Comparison of ENCODE assay signal across 15 cellular contexts in the genomic region with DNA sequence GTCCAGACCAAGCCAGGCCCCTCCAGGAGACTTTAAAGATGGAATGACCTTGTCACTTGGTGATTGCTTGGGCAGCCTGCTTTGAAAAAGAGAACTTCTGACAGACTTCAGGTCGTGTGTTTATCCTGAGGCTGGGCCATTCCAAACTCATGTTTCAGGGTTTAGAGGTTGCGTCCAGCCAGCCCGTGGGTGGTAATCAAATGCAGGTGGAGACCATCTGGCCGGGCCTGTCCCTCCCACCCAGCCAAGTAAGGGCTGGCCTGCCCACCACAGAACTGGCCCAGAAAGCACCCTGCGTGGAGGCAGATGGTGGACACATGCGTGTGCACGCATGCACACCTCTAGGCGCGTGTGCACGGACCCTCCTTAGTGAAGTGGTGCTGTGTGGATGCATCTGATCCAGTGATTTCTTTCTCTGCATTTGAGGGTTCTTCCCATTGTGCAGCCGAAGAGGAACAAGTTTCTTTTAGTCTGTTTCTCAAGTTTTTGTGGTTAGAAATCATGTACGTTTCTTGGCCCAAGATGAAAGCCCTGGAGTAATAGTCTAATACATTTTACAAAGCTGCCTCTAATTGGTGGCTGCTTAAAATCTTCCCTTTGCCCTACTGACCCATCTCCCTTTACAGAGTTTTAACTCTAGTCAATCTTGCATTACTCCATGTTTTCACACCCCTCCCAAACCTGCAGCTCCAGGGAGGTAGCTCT. TPM values are rescaled to one million over a fixed set of nuclear protein-coding genes. Genes with fewer than 3 reads are reported as not detected.
A peak's percentile ranks its signal among the peaks of the same experiment; 100 is the strongest.
DNase-seq lines count a peak whose midpoint lies in the region; ATAC-seq and TF ChIP-seq lines count a peak whose summit lies in the region.
"Had no signal": no experiment of that assay in that cellular context is flagged by ENCODE, and none has a peak within 500 bp of the region (broad histone marks: within the 10 kb centered on the region; RNA-seq: fewer than 3 reads in every experiment).

No MANE protein-coding gene starts in this region.

- H3K23ac ChIP-seq in IMR-90 (ENCODE audit: low read depth, low read length) = no peak overlapping the region

- peaks cover 23 to 48% of the 10 kb centered on the region in 2 experiments; a peak in 3 of 4 replicates for H3K79me1 ChIP-seq in IMR-90 (ENCODE audit: low read depth in 1 of 2, low read length in 2 of 2)

- TF ChIP-seq CTCF in CD14-positive monocyte (IDR thresholded peaks at IDR 0.05) (no peak), IMR-90 (conservative IDR thresholded peaks at IDR 0.05; ENCODE audit: low read depth, low read length) (no peak), nephron (IDR thresholded peaks at IDR 0.05; ENCODE audit: unreplicated experiment in 3 of 3) (no peak), spleen (IDR thresholded peaks at IDR 0.05 in 8 of 11, conservative IDR thresholded peaks at IDR 0.05 in 3 of 11) (no peak)

- no peak overlapping the region for H2BK120ac ChIP-seq in IMR-90 (ENCODE audit: low read depth, low read length)

- CTCF ChIA-PET in IMR-90 (lab: Yijun Ruan, JAX) = no interaction called here

- no peaks in the 10 kb centered on the region for H3K27me3 ChIP-seq in IMR-90 (ENCODE audit: control insufficient read depth, insufficient read depth, low read length)
- no peaks in the 10 kb centered on the region for H3K27me3 ChIP-seq in spleen (replicated peaks in 1 of 7)

- 85% methylated on average over 4 of the region's 12 CpGs; no CpG with 5 or more reads in 1 of the 2 experiments for WGBS in IMR-90 (ENCODE audit: extremely low coverage in 2 of 2, insufficient read length in 1 of 2), 2 experiments
- 67 to 74% (median 68%) methylated on average over 12 of the region's 12 CpGs for WGBS in spleen, 5 donors

- H3K4me3 ChIP-seq in IMR-90 (ENCODE audit: insufficient read depth, low read depth, low read length) (no peak overlapping the region), spleen (no peak overlapping the region)

- H2BK20ac ChIP-seq in IMR-90 (ENCODE audit: low read depth, low read length) = no peak overlapping the region

- peaks cover 19% of the 10 kb centered on the region for H3K4me1 ChIP-seq in IMR-90 (ENCODE audit: control insufficient read depth, insufficient read depth, low read length)
- H3K4me1 ChIP-seq in spleen = peaks cover 0 to 24% (median 19%) of the 10 kb centered on the region in 6 donors

- H3K14ac ChIP-seq in IMR-90 (replicated peaks; ENCODE audit: low read depth, low read length) = no peak overlapping the region

- intact Hi-C loops in CD14-positive monocyte (cut with micrococcal nuclease) = no loop called here
- intact Hi-C loops in IMR-90 (cut with micrococcal nuclease) = no loop called here
- intact Hi-C loops in spleen (cut with DNase I; ENCODE audit: low total_unique reads) = no loop called here

- peak overlapping the region; percentile 11 for H2AK9ac ChIP-seq in IMR-90 (replicated peaks; ENCODE audit: low read depth, low read length, poor library complexity)

- peaks cover 15% of the 10 kb centered on the region for H4K20me1 ChIP-seq in IMR-90 (ENCODE audit: insufficient read depth, low read length)

- H3K4me1 Mint-ChIP-seq in CD14-positive monocyte (peaks cover 36% of the 10 kb centered on the region), nephron (peaks cover 18% of the 10 kb centered on the region)

- peak overlapping the region; percentile 78 for H3K4me2 ChIP-seq in IMR-90 (ENCODE audit: low read depth, low read length)

- H3K4ac ChIP-seq in IMR-90 (ENCODE audit: low read depth, low read length) = no peak overlapping the region; the same call in 1 of the 2 replicates

- H3K9me3 Mint-ChIP-seq in CD14-positive monocyte (peaks cover 0 to 2% (median 0%) of the 10 kb centered on the region in 7 donors), nephron (no peaks in the 10 kb centered on the region)
- H3K9me3 Mint-ChIP-seq: activated naive CD8-positive, alpha-beta T cell treated with anti-CD3 and anti-CD28 coated beads, Interleukin-2, amount 50 U/mL, for 24 hours; immature natural killer cell; stimulated activated naive CD8-positive, alpha-beta T cell treated with anti-CD3 and anti-CD28 coated beads, Interleukin-15, amount 100 ng/mL, for 72 hours had no signal

- peaks cover 16% of the 10 kb centered on the region for H3K9me1 ChIP-seq in IMR-90 (ENCODE audit: insufficient read depth, low read length)

- ATAC-seq in IMR-90 (ENCODE audit: low read depth) (peak; percentile 82), GM19351 (IDR thresholded peaks at IDR 0.05; ENCODE audit: unreplicated experiment) (no peak), GM19455 (IDR thresholded peaks at IDR 0.05; ENCODE audit: unreplicated experiment) (no peak), HG03442 (IDR thresholded peaks at IDR 0.05; ENCODE audit: unreplicated experiment) (no peak)
- ATAC-seq: activated naive CD8-positive, alpha-beta T cell treated with anti-CD3 and anti-CD28 coated beads, Interleukin-2, amount 50 U/mL, for 24 hours; stimulated activated naive CD8-positive, alpha-beta T cell treated with anti-CD3 and anti-CD28 coated beads, Interleukin-15, amount 100 ng/mL, for 72 hours had no signal

- H2BK15ac ChIP-seq in IMR-90 (ENCODE audit: low read depth, low read length) = no peak overlapping the region

- H3K4me3 Mint-ChIP-seq in CD14-positive monocyte (peak overlapping the region in 1 of 2 donors; percentile 64), nephron (peak overlapping the region in 1 of 3 experiments; percentile 24)
- H3K4me3 Mint-ChIP-seq: activated naive CD8-positive, alpha-beta T cell treated with anti-CD3 and anti-CD28 coated beads, Interleukin-2, amount 50 U/mL, for 24 hours; immature natural killer cell; stimulated activated naive CD8-positive, alpha-beta T cell treated with anti-CD3 and anti-CD28 coated beads, Interleukin-15, amount 100 ng/mL, for 72 hours had no signal

- H3K36me3 Mint-ChIP-seq in CD14-positive monocyte (peaks cover 30 to 38% of the 10 kb centered on the region in 2 donors), nephron (ENCODE audit: low read depth) (peaks cover 36% of the 10 kb centered on the region)

- H3K9ac ChIP-seq in IMR-90 (ENCODE audit: low read depth, low read length) = no peak overlapping the region

- H3K27ac Mint-ChIP-seq in CD14-positive monocyte = peak overlapping the region; percentile 3 to 58 (median 50)
- peak overlapping the region; percentile 71 to 77 (median 74) for H3K27ac Mint-ChIP-seq in nephron
- H3K27ac Mint-ChIP-seq: activated naive CD8-positive, alpha-beta T cell treated with anti-CD3 and anti-CD28 coated beads, Interleukin-2, amount 50 U/mL, for 24 hours; immature natural killer cell had no signal

- H3K27me3 Mint-ChIP-seq in CD14-positive monocyte (ENCODE audit: low read depth in 3 of 3) (peaks cover 0 to 2% (median 0%) of the 10 kb centered on the region in 3 donors), nephron (ENCODE audit: low read depth) (no peaks in the 10 kb centered on the region)
- H3K27me3 Mint-ChIP-seq: activated naive CD8-positive, alpha-beta T cell treated with anti-CD3 and anti-CD28 coated beads, Interleukin-2, amount 50 U/mL, for 24 hours; stimulated activated naive CD8-positive, alpha-beta T cell treated with anti-CD3 and anti-CD28 coated beads, Interleukin-15, amount 100 ng/mL, for 72 hours had no signal

- H3K18ac ChIP-seq in IMR-90 (ENCODE audit: low read depth, low read length) = peak overlapping the region; percentile 12; the same call in 1 of the 2 replicates

- no peak overlapping the region for H3K56ac ChIP-seq in IMR-90 (ENCODE audit: extremely low read depth, insufficient read depth, low read length)

- H2AK5ac ChIP-seq in IMR-90 (ENCODE audit: low read depth, low read length) = peak overlapping the region; percentile 40; the same call in 1 of the 2 replicates

- dilution Hi-C loops in IMR-90 (cut with HindIII; ENCODE audit: low sequenced_read_pairs, unreplicated experiment) = no loop called here

- POLR2A ChIA-PET in IMR-90 (lab: Charles Lee; ENCODE audit: unreplicated experiment) = no interaction called here

- peak overlapping the region; percentile 42 for H2BK5ac ChIP-seq in IMR-90 (ENCODE audit: low read depth, low read length, poor library complexity, severe bottlenecking)

- in situ Hi-C loops in IMR-90 (cut with MboI; ENCODE audit: low sequenced_read_pairs) = no loop called here

- H2AFZ ChIP-seq in IMR-90 (replicated peaks; ENCODE audit: low read length, poor library complexity) = peak overlapping the region; percentile 25

- no peak for TF ChIP-seq POLR2A in IMR-90 (IDR thresholded peaks at IDR 0.05; ENCODE audit: low read depth, low read length)
- no peak for TF ChIP-seq POLR2A in spleen (IDR thresholded peaks at IDR 0.05)

- TF ChIP-seq RAD21 in IMR-90 (IDR thresholded peaks at IDR 0.05; ENCODE audit: low read length) = no peak

- H4K5ac ChIP-seq in IMR-90 (ENCODE audit: low read depth, low read length) = no peak overlapping the region

- no TSS peak for BruUV-seq in IMR-90 (replicated peaks; lab: Mats Ljungman, UMichigan)

- DNase-seq in CD14-positive monocyte (ENCODE audit: low spot score) = no peak
- DNase-seq in IMR-90 = peak; percentile 90
- DNase-seq in cerebellum (ENCODE audit: low spot score) = peak; percentile 77
- DNase-seq in spleen = no peak
- DNase-seq: activated CD4-positive, CD25-positive, alpha-beta regulatory T cell; activated naive CD8-positive, alpha-beta T cell treated with anti-CD3 and anti-CD28 coated beads, Interleukin-2, amount 50 U/mL, for 24 hours; immature natural killer cell; NCI-H1092 treated with DMSO at 0.1 percent for 48 hours; NCI-H2227 treated with DMSO at 0.1 percent for 48 hours; stimulated activated naive CD8-positive, alpha-beta T cell treated with anti-CD3 and anti-CD28 coated beads, Interleukin-15, amount 100 ng/mL, for 72 hours; SW 1271 had no signal

- H4K8ac ChIP-seq in IMR-90 (ENCODE audit: low read depth in 2 of 2, low read length in 2 of 2) = peak overlapping the region in 1 of 2 experiments; percentile 3; a peak in 1 of 4 replicates

- no peak overlapping the region for H4K91ac ChIP-seq in IMR-90 (ENCODE audit: insufficient read depth, low read depth, low read length)

- H3K36me3 ChIP-seq in IMR-90 (ENCODE audit: control insufficient read depth, insufficient read depth, low read length) (peaks cover 8% of the 10 kb centered on the region), spleen (peaks cover 0 to 26% (median 15%) of the 10 kb centered on the region in 6 donors)

- H3K27ac ChIP-seq in IMR-90 (ENCODE audit: insufficient read depth, low read length) (peak overlapping the region; percentile 16; the same call in 1 of the 2 replicates), spleen (no peak overlapping the region)

- H3K9me3 ChIP-seq in IMR-90 (ENCODE audit: control insufficient read depth, insufficient read depth, low read length) = no peaks in the 10 kb centered on the region
- H3K9me3 ChIP-seq in spleen = no peaks in the 10 kb centered on the region

RNA-seq across cellular contexts. Expression of gene SUFU, which starts 43.0 kb away (rescaled TPM):
- 1 to 10 TPM; 3.2 to 5.7 TPM for polyA plus RNA-seq in CD14-positive monocyte
- 2.2 TPM in 2 replicates for total RNA-seq in IMR-90 (2012; rRNA removed)
- polyA plus RNA-seq in IMR-90 (2012; rRNA removed) = 10.0 and 11.0 TPM in 2 replicates
- 6.7 and 10.8 TPM in 2 replicates for polyA plus RNA-seq in IMR-90 (2012; cell fraction: cytosol; rRNA removed)
- polyA plus RNA-seq in IMR-90 (2012; cell fraction: nucleus; rRNA removed; ENCODE audit: low replicate concordance) = 15.7 and 18.1 TPM in 2 replicates
- 6.0 TPM for total RNA-seq in cerebellum
- 10 to 100 TPM; 11.4 to 21.9 (median 15.1) TPM for total RNA-seq in spleen
- polyA plus RNA-seq in spleen = 1 to 10 TPM; 2.0 to 6.3 (median 2.8) TPM

RNA-seq across cellular contexts. Expression of gene ACTR1A, which starts 44.2 kb away (rescaled TPM):
- 10 to 100 TPM; 79.0 to 79.4 TPM for polyA plus RNA-seq in CD14-positive monocyte
- total RNA-seq in IMR-90 (2012; rRNA removed) = 126 and 157 TPM in 2 replicates
- polyA plus RNA-seq in IMR-90 (2012; rRNA removed) = 142 and 155 TPM in 2 replicates
- 97.3 and 131 TPM in 2 replicates for polyA plus RNA-seq in IMR-90 (2012; cell fraction: cytosol; rRNA removed)
- polyA plus RNA-seq in IMR-90 (2012; cell fraction: nucleus; rRNA removed; ENCODE audit: low replicate concordance) = 83.9 and 84.0 TPM in 2 replicates
- 115 TPM for total RNA-seq in cerebellum
- 10 to 100 TPM; 64.0 to 90.8 (median 76.7) TPM for total RNA-seq in spleen
- polyA plus RNA-seq in spleen = 10 to 100 TPM; 25.5 to 54.3 (median 34.7) TPM

Comparison
In these comparisons a context has a peak if more than half of its experiments do, and no peak if none do; other contexts are left out.
1. DNase-seq: peak in IMR-90 (single experiment) and cerebellum (single experiment); none in CD14-positive monocyte (single experiment) and spleen (single experiment).